7 cellular contexts compared by ENCODE assay signal in the genomic region with DNA sequence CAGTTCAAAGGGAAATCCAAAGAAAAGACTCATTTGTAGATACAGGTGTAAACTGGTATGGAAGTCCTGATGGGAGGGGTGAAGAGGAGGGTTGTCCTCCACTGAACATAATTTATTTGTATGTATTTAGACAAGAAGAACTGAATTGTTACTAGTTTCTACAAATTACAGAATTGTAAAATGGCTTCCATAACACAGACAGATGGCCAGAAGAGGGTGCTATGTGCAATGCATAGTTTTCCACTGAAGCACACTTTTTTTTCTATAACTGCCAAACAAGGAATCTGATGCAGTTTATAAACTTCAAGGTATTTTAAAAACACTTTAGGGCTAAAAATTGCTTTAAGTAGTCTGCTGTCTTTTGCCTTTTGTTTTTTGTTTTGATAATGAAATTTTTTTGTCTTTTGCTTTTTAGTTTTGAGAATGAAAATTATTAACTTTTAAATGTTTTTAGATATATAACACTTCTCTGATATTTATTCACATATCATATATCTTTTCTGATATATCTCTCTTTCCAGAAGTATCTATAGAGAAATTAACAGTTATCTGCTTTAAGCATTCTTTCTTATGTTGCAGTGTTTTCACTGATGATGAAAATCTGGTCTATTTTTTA. TPM values are rescaled to one million over a fixed set of nuclear protein-coding genes. Genes with fewer than 3 reads are reported as not detected.
DNase-seq lines count a peak whose midpoint lies in the region; ATAC-seq and TF ChIP-seq lines count a peak whose summit lies in the region.

No MANE protein-coding gene starts in this region.

- H3K27me3 ChIP-seq in lung (ENCODE audit: control insufficient read depth, insufficient read depth): no peaks in the 10 kb centered on the region

- in situ Hi-C loops in astrocyte of the cerebellum (cut with HindIII; ENCODE audit: low sequenced_read_pairs): loop anchor here (5.0 kb wide), 1 partner anchor 347 kb away; no protein-coding TSS in a partner anchor

- H3K9me3 ChIP-seq in lung (ENCODE audit: control insufficient read depth in 2 of 2, insufficient read depth in 1 of 2, low read length in 1 of 2): no peaks in the 10 kb centered on the region

- POLR2A ChIA-PET in GM10248 (lab: Yijun Ruan, JAX) (no interaction called here), T-cell (lab: Charles Lee) (no interaction called here)

- ATAC-seq in lung (ENCODE audit: insufficient read depth, low FRiP score): no peak
- no peak for ATAC-seq in T-cell (replicated peaks in 1 of 4)
- no peak for ATAC-seq in GM21528 (IDR thresholded peaks at IDR 0.05; ENCODE audit: low FRiP score, unreplicated experiment)

- H3K27ac ChIP-seq in lung (ENCODE audit: low read depth in 1 of 2, low read length in 1 of 2): no peak overlapping the region

- H3K4me3 ChIP-seq in astrocyte of the cerebellum (ENCODE audit: low read depth, low read length): no peak overlapping the region
- no peak overlapping the region for H3K4me3 ChIP-seq in lung

- peaks cover 0 to 4% (median 0%) of the 10 kb centered on the region in 3 donors for H3K9me3 Mint-ChIP-seq in T-cell
- H3K9me3 Mint-ChIP-seq in activated naive CD4-positive, alpha-beta T cell treated with anti-CD3 and anti-CD28 coated beads, Interleukin-2, amount 10 ng/mL, durations not matched to agents 7 days and 5 days: no peaks in the 10 kb centered on the region

- no peaks in the 10 kb centered on the region for H3K4me1 Mint-ChIP-seq in T-cell
- H3K4me1 Mint-ChIP-seq in activated naive CD4-positive, alpha-beta T cell treated with anti-CD3 and anti-CD28 coated beads, Interleukin-2, amount 10 ng/mL, durations not matched to agents 7 days and 5 days: no peaks in the 10 kb centered on the region

- no peaks in the 10 kb centered on the region for H3K36me3 Mint-ChIP-seq in T-cell
- no peaks in the 10 kb centered on the region for H3K36me3 Mint-ChIP-seq in activated naive CD4-positive, alpha-beta T cell treated with anti-CD3 and anti-CD28 coated beads, Interleukin-2, amount 10 ng/mL, durations not matched to agents 7 days and 5 days

- no peak for DNase-seq in GM10248 (ENCODE audit: extremely low spot score)
- DNase-seq in LoVo (ENCODE audit: low spot score): peak; percentile 29
- DNase-seq in astrocyte of the cerebellum (ENCODE audit: low read depth): peak; percentile 37
- DNase-seq in lung (ENCODE audit: low spot score): no peak
- no peak for DNase-seq in T-cell
- no peak for DNase-seq in activated naive CD4-positive, alpha-beta T cell treated with anti-CD3 and anti-CD28 coated beads, Interleukin-2, amount 10 ng/mL, durations not matched to agents 7 days and 5 days

- no peak overlapping the region for H3K27ac Mint-ChIP-seq in T-cell
- no peak overlapping the region for H3K27ac Mint-ChIP-seq in activated naive CD4-positive, alpha-beta T cell treated with anti-CD3 and anti-CD28 coated beads, Interleukin-2, amount 10 ng/mL, durations not matched to agents 7 days and 5 days

- H3K27me3 Mint-ChIP-seq in T-cell: no peaks in the 10 kb centered on the region
- H3K27me3 Mint-ChIP-seq in activated naive CD4-positive, alpha-beta T cell treated with anti-CD3 and anti-CD28 coated beads, Interleukin-2, amount 10 ng/mL, durations not matched to agents 7 days and 5 days: no peaks in the 10 kb centered on the region

- H3K4me1 ChIP-seq in lung (ENCODE audit: control insufficient read depth in 2 of 2, insufficient read depth in 2 of 2, low read length in 2 of 2): no peaks in the 10 kb centered on the region

- peak; percentile 53 for TF ChIP-seq CTCF in GM10248 (IDR thresholded peaks at IDR 0.05; ENCODE audit: control extremely low read depth, extremely low read depth, low read depth, missing control alignments)
- peak; percentile 63 for TF ChIP-seq CTCF in astrocyte of the cerebellum (IDR thresholded peaks at IDR 0.05; ENCODE audit: low read depth, low read length, missing control alignments)
- peak; percentile 24 for TF ChIP-seq CTCF in lung (IDR thresholded peaks at IDR 0.05; ENCODE audit: control extremely low read depth, extremely low read depth)

- no peak overlapping the region for H3K4me3 Mint-ChIP-seq in T-cell
- H3K4me3 Mint-ChIP-seq in activated naive CD4-positive, alpha-beta T cell treated with anti-CD3 and anti-CD28 coated beads, Interleukin-2, amount 10 ng/mL, durations not matched to agents 7 days and 5 days: no peak overlapping the region

- CTCF ChIA-PET in GM10248 (lab: Yijun Ruan, JAX) (interaction anchor here (1.0 kb wide), 1 partner anchor 281 kb away, joined by 3 read pairs; no protein-coding TSS in a partner anchor), T-cell (lab: Charles Lee) (no interaction called here)
- CTCF ChIA-PET in activated naive CD4-positive, alpha-beta T cell treated with anti-CD3 and anti-CD28 coated beads, Interleukin-2, amount 10 ng/mL, durations not matched to agents 7 days and 5 days (lab: Charles Lee): no interaction called here

- H3K36me3 ChIP-seq in lung (ENCODE audit: control insufficient read depth in 2 of 2, insufficient read depth in 2 of 2, low read length in 2 of 2): no peaks in the 10 kb centered on the region

RNA-seq across cellular contexts. Expression of gene PHYHIPL, which starts 58.5 kb away (rescaled TPM):
- under 1 TPM; 0.11 to 0.25 TPM for total RNA-seq in lung
- polyA plus RNA-seq in lung: under 1 TPM; 0.02 to 0.04 TPM
- total RNA-seq in T-cell: not detected

Comparison
In these comparisons a context has a peak if more than half of its experiments do, and no peak if none do; other contexts are left out.
1. DNase-seq: peak in LoVo (single experiment) and astrocyte of the cerebellum (single experiment); none in GM10248 (single experiment), lung (single experiment), T-cell (0 of 34) and activated naive CD4-positive, alpha-beta T cell treated with anti-CD3 and anti-CD28 coated beads, Interleukin-2, amount 10 ng/mL, durations not matched to agents 7 days and 5 days (single experiment).
2. Peak in every context shown above with its lines, with median percentiles within 50 percentile points of each other: CTCF ChIP-seq.